1 cellular context compared by ENCODE assay signal in genomic region chr5:55771175-55771655, GRCh38.
TF ChIP-seq lines count a peak whose summit lies in the region.

No MANE protein-coding gene starts in this region.

TF ChIP-seq in GM12878, 131 proteins besides CTCF, POLR2A, EP300 and RAD21 (continued from another document):
- TF ChIP-seq SREBF1 (IDR thresholded peaks at IDR 0.05; ENCODE audit: low read length) = no peak
- TF ChIP-seq ZNF24 (IDR thresholded peaks at IDR 0.05) = 0 out of 2 replicates have a peak, but pooled peaks have one; percentile 47
- TF ChIP-seq YBX1 (IDR thresholded peaks at IDR 0.05) = no peak
- TF ChIP-seq PAX5 (IDR thresholded peaks at IDR 0.05; ENCODE audit: borderline replicate concordance, low read depth, low read length) = no peak
- no peak for TF ChIP-seq CBX3 (IDR thresholded peaks at IDR 0.05; ENCODE audit: borderline replicate concordance, low read depth)
- TF ChIP-seq NFXL1 (IDR thresholded peaks at IDR 0.05; ENCODE audit: borderline replicate concordance) = no peak
- TF ChIP-seq NFIC (IDR thresholded peaks at IDR 0.05; ENCODE audit: low read depth, low read length) = peak; percentile 98
- no peak for TF ChIP-seq CHD4 (IDR thresholded peaks at IDR 0.05)
- TF ChIP-seq CEBPB (IDR thresholded peaks at IDR 0.05; ENCODE audit: borderline replicate concordance in 1 of 2, low read depth in 2 of 2, low read length in 2 of 2) = peak in 1 of 2 experiments; percentile 38; a peak in 1 of 4 replicates
- TF ChIP-seq CREM (IDR thresholded peaks at IDR 0.05; ENCODE audit: low read depth) = peak; percentile 52; the same call in 1 of the 2 replicates
- no peak for TF ChIP-seq KDM1A (IDR thresholded peaks at IDR 0.05; ENCODE audit: borderline replicate concordance)
- TF ChIP-seq CREB1 (IDR thresholded peaks at IDR 0.05; ENCODE audit: low read depth) = no peak
- TF ChIP-seq, protein P1, sequence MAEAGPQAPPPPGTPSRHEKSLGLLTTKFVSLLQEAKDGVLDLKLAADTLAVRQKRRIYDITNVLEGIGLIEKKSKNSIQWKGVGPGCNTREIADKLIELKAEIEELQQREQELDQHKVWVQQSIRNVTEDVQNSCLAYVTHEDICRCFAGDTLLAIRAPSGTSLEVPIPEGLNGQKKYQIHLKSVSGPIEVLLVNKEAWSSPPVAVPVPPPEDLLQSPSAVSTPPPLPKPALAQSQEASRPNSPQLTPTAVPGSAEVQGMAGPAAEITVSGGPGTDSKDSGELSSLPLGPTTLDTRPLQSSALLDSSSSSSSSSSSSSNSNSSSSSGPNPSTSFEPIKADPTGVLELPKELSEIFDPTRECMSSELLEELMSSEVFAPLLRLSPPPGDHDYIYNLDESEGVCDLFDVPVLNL (IDR thresholded peaks at IDR 0.05; ENCODE audit: low read depth, low read length) = no peak
- TF ChIP-seq BCLAF1 (IDR thresholded peaks at IDR 0.05) = no peak
- TF ChIP-seq ESRRA (IDR thresholded peaks at IDR 0.05; ENCODE audit: low read length) = no peak
- TF ChIP-seq SPI1 (IDR thresholded peaks at IDR 0.05; ENCODE audit: borderline replicate concordance, insufficient read depth, low read depth, low read length) = no peak
- TF ChIP-seq MTA3 (IDR thresholded peaks at IDR 0.05; ENCODE audit: borderline replicate concordance, low read length) = no peak
- TF ChIP-seq RCOR1 (conservative IDR thresholded peaks at IDR 0.05; ENCODE audit: low read depth, low read length) = no peak
- TF ChIP-seq BMI1 (IDR thresholded peaks at IDR 0.05; ENCODE audit: borderline replicate concordance) = peak; percentile 52; the same call in 1 of the 2 replicates
- TF ChIP-seq, protein P2, sequence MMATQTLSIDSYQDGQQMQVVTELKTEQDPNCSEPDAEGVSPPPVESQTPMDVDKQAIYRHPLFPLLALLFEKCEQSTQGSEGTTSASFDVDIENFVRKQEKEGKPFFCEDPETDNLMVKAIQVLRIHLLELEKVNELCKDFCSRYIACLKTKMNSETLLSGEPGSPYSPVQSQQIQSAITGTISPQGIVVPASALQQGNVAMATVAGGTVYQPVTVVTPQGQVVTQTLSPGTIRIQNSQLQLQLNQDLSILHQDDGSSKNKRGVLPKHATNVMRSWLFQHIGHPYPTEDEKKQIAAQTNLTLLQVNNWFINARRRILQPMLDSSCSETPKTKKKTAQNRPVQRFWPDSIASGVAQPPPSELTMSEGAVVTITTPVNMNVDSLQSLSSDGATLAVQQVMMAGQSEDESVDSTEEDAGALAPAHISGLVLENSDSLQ (IDR thresholded peaks at IDR 0.05) = no peak
- TF ChIP-seq CHD2 (IDR thresholded peaks at IDR 0.05; ENCODE audit: borderline replicate concordance, low read depth, low read length) = no peak
- TF ChIP-seq, protein P3, sequence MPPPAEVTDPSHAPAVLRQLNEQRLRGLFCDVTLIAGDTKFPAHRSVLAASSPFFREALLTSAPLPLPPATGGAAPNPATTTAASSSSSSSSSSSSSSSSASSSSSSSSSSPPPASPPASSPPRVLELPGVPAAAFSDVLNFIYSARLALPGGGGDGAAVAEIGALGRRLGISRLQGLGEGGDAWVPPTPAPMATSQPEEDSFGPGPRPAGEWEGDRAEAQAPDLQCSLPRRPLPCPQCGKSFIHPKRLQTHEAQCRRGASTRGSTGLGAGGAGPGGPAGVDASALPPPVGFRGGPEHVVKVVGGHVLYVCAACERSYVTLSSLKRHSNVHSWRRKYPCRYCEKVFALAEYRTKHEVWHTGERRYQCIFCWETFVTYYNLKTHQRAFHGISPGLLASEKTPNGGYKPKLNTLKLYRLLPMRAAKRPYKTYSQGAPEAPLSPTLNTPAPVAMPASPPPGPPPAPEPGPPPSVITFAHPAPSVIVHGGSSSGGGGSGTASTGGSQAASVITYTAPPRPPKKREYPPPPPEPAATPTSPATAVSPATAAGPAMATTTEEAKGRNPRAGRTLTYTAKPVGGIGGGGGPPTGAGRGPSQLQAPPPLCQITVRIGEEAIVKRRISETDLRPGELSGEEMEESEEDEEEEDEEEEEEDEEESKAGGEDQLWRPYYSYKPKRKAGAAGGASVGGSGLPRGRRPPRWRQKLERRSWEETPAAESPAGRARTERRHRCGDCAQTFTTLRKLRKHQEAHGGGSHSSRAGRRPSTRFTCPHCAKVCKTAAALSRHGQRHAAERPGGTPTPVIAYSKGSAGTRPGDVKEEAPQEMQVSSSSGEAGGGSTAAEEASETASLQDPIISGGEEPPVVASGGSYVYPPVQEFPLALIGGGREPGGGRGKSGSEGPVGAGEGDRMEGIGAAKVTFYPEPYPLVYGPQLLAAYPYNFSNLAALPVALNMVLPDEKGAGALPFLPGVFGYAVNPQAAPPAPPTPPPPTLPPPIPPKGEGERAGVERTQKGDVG (CRISPR knock-in tag; IDR thresholded peaks at IDR 0.05) = no peak
- TF ChIP-seq POLR2AphosphoS2 (IDR thresholded peaks at IDR 0.05; ENCODE audit: low read depth, low read length) = no peak
- TF ChIP-seq PRDM15 (CRISPR knock-in tag; IDR thresholded peaks at IDR 0.05) = no peak
- TF ChIP-seq HDAC2 (IDR thresholded peaks at IDR 0.05) = no peak
- peak; percentile 76 for TF ChIP-seq ATF7 (IDR thresholded peaks at IDR 0.05; ENCODE audit: low read depth)
- no peak for TF ChIP-seq TARDBP (IDR thresholded peaks at IDR 0.05; ENCODE audit: borderline replicate concordance)
- no peak for TF ChIP-seq RB1 (IDR thresholded peaks at IDR 0.05; ENCODE audit: borderline replicate concordance)
- TF ChIP-seq HDGF (IDR thresholded peaks at IDR 0.05) = no peak
- TF ChIP-seq, protein P4, sequence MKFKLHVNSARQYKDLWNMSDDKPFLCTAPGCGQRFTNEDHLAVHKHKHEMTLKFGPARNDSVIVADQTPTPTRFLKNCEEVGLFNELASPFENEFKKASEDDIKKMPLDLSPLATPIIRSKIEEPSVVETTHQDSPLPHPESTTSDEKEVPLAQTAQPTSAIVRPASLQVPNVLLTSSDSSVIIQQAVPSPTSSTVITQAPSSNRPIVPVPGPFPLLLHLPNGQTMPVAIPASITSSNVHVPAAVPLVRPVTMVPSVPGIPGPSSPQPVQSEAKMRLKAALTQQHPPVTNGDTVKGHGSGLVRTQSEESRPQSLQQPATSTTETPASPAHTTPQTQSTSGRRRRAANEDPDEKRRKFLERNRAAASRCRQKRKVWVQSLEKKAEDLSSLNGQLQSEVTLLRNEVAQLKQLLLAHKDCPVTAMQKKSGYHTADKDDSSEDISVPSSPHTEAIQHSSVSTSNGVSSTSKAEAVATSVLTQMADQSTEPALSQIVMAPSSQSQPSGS (IDR thresholded peaks at IDR 0.05; ENCODE audit: low read length) = peak; percentile 92
- TF ChIP-seq RBBP5 (conservative IDR thresholded peaks at IDR 0.05) = no peak
- no peak for TF ChIP-seq ZNF207 (IDR thresholded peaks at IDR 0.05; ENCODE audit: borderline replicate concordance)
